9 cellular contexts compared by ENCODE assay signal in genomic region chr7:101363196-101363733, GRCh38. TPM values are rescaled to one million over a fixed set of nuclear protein-coding genes. Genes with fewer than 3 reads are reported as not detected.
DNase-seq lines count a peak whose midpoint lies in the region; ATAC-seq and TF ChIP-seq lines count a peak whose summit lies in the region.
"Had no signal": no experiment of that assay in that cellular context is flagged by ENCODE, and none has a peak within 500 bp of the region (broad histone marks: within the 10 kb centered on the region; RNA-seq: fewer than 3 reads in every experiment).

No MANE protein-coding gene starts in this region.

- intact Hi-C loops in A673 (cut with micrococcal nuclease; ENCODE audit: unreplicated experiment) = no loop called here
- intact Hi-C loops in PC-3 (cut with micrococcal nuclease) = no loop called here
- intact Hi-C loops in activated T-helper 2 cell treated with anti-CD3 and anti-CD28 coated beads, Interferon-gamma antibody, Interleukin-2, Interleukin-4, amounts not matched to agents 10 μg/mL and 5 μg/mL and 100 μg/mL, durations not matched to agents 14 hours and 24 hours and 36 hours (cut with micrococcal nuclease) = loop anchor here (5.0 kb wide), 1 partner anchor 79 kb away; no protein-coding TSS in a partner anchor

- DNase-seq in A673 (ENCODE audit: low spot score) = no peak
- DNase-seq in PC-3 = no peak
- DNase-seq in foreskin fibroblast = no peak
- DNase-seq in neural progenitor cell (ENCODE audit: low spot score) = no peak
- DNase-seq in HK-2 (ENCODE audit: unreplicated experiment) = no peak
- no peak for DNase-seq in AML-193 (lab: John Stamatoyannopoulos, UW)
- no peak for DNase-seq in activated T-helper 2 cell treated with anti-CD3 and anti-CD28 coated beads, Interferon-gamma antibody, Interleukin-2, Interleukin-4, amounts not matched to agents 10 μg/mL and 5 μg/mL and 100 μg/mL, durations not matched to agents 14 hours and 24 hours and 36 hours (ENCODE audit: low spot score)
- no peak for DNase-seq in cortex of kidney (lab: John Stamatoyannopoulos, UW)
- DNase-seq: NCI-H2029 had no signal

- H3K27me3 Mint-ChIP-seq in neural progenitor cell (ENCODE audit: insufficient read depth, low read depth) = peaks cover 5% of the 10 kb centered on the region
- H3K27me3 Mint-ChIP-seq in activated T-helper 2 cell treated with anti-CD3 and anti-CD28 coated beads, Interferon-gamma antibody, Interleukin-2, Interleukin-4, amounts not matched to agents 10 μg/mL and 5 μg/mL and 100 μg/mL, durations not matched to agents 14 hours and 24 hours and 36 hours (ENCODE audit: low read depth) = peaks cover 26% of the 10 kb centered on the region

- peaks cover 15% of the 10 kb centered on the region for H3K36me3 Mint-ChIP-seq in neural progenitor cell
- H3K36me3 Mint-ChIP-seq in activated T-helper 2 cell treated with anti-CD3 and anti-CD28 coated beads, Interferon-gamma antibody, Interleukin-2, Interleukin-4, amounts not matched to agents 10 μg/mL and 5 μg/mL and 100 μg/mL, durations not matched to agents 14 hours and 24 hours and 36 hours (ENCODE audit: low read depth) = no peaks in the 10 kb centered on the region

- H3K9ac ChIP-seq in PC-3 (ENCODE audit: low read length) (no peak overlapping the region), neural progenitor cell (peak overlapping the region; percentile 56)

- H3K4me3 Mint-ChIP-seq in neural progenitor cell = peak overlapping the region; percentile 90
- H3K4me3 Mint-ChIP-seq in activated T-helper 2 cell treated with anti-CD3 and anti-CD28 coated beads, Interferon-gamma antibody, Interleukin-2, Interleukin-4, amounts not matched to agents 10 μg/mL and 5 μg/mL and 100 μg/mL, durations not matched to agents 14 hours and 24 hours and 36 hours (ENCODE audit: low read depth) = no peak overlapping the region

- CTCF ChIA-PET in A673 (lab: Charles Lee) = interaction anchor here (0.6 to 2.1 kb wide), 5 partner anchors 48 to 906 kb away, joined by 3 to 12 read pairs (median 9); no protein-coding TSS in a partner anchor
- CTCF ChIA-PET in PC-3 (lab: Charles Lee) = interaction anchor here (0.5 kb wide), 2 partner anchors 23 to 79 kb away, joined by 3 to 4 read pairs; no protein-coding TSS in a partner anchor

- H2AFZ ChIP-seq in PC-3 (ENCODE audit: low read length) = peak overlapping the region; percentile 97
- H2AFZ ChIP-seq in neural progenitor cell (replicated peaks) = peak overlapping the region; percentile 95

- H3K4me1 ChIP-seq in A673 (ENCODE audit: insufficient read depth, low read length, poor library complexity, severe bottlenecking) (no peaks in the 10 kb centered on the region), PC-3 (ENCODE audit: insufficient read depth, low read length) (no peaks in the 10 kb centered on the region), neural progenitor cell (no peaks in the 10 kb centered on the region)

- H3K9me3 ChIP-seq in A673 (ENCODE audit: low read depth, low read length, poor library complexity, severe bottlenecking) (no peaks in the 10 kb centered on the region), PC-3 (ENCODE audit: low read length) (no peaks in the 10 kb centered on the region), neural progenitor cell (ENCODE audit: low read depth) (no peaks in the 10 kb centered on the region)

- H3K4me1 Mint-ChIP-seq in neural progenitor cell = peaks cover 20% of the 10 kb centered on the region
- peaks cover 17% of the 10 kb centered on the region for H3K4me1 Mint-ChIP-seq in activated T-helper 2 cell treated with anti-CD3 and anti-CD28 coated beads, Interferon-gamma antibody, Interleukin-2, Interleukin-4, amounts not matched to agents 10 μg/mL and 5 μg/mL and 100 μg/mL, durations not matched to agents 14 hours and 24 hours and 36 hours (ENCODE audit: low read depth)

- BruUV-seq in A673 (replicated peaks; lab: Mats Ljungman, UMichigan) (no TSS peak), PC-3 (replicated peaks; lab: Mats Ljungman, UMichigan) (no TSS peak)

- TF ChIP-seq CTCF in A673 (conservative IDR thresholded peaks at IDR 0.05; ENCODE audit: low read depth, low read length) (no peak), PC-3 (conservative IDR thresholded peaks at IDR 0.05; ENCODE audit: low read depth, low read length) (no peak), foreskin fibroblast (IDR thresholded peaks at IDR 0.05; ENCODE audit: low read depth, low read length) (no peak), neural progenitor cell (IDR thresholded peaks at IDR 0.05) (no peak)

- H3K9me2 ChIP-seq in PC-3 (replicated peaks; ENCODE audit: low read length) = no peaks in the 10 kb centered on the region

- no peak overlapping the region for H3K27ac ChIP-seq in A673 (ENCODE audit: low read depth, low read length, poor library complexity, severe bottlenecking)
- no peak overlapping the region for H3K27ac ChIP-seq in PC-3 (ENCODE audit: low read length)
- H3K27ac ChIP-seq in neural progenitor cell = no peak overlapping the region

- no peak overlapping the region for H3K27ac Mint-ChIP-seq in neural progenitor cell
- no peak overlapping the region for H3K27ac Mint-ChIP-seq in activated T-helper 2 cell treated with anti-CD3 and anti-CD28 coated beads, Interferon-gamma antibody, Interleukin-2, Interleukin-4, amounts not matched to agents 10 μg/mL and 5 μg/mL and 100 μg/mL, durations not matched to agents 14 hours and 24 hours and 36 hours

- H3K27me3 ChIP-seq in A673 (replicated peaks; ENCODE audit: insufficient read depth, low read depth, low read length, poor library complexity) (peaks cover 14% of the 10 kb centered on the region), PC-3 (ENCODE audit: low read length) (no peaks in the 10 kb centered on the region), neural progenitor cell (peaks cover 11% of the 10 kb centered on the region)

- H3F3A ChIP-seq in PC-3 (ENCODE audit: low read length, unreplicated experiment) (no peaks in the 10 kb centered on the region), neural progenitor cell (ENCODE audit: low read depth) (peaks cover 7% of the 10 kb centered on the region)

- no peaks in the 10 kb centered on the region for H3K79me2 ChIP-seq in PC-3 (ENCODE audit: low read length)
- H3K79me2 ChIP-seq in neural progenitor cell (ENCODE audit: low read depth) = peaks cover 51% of the 10 kb centered on the region

- no peak for ATAC-seq in PC-3

- POLR2A ChIA-PET in A673 (lab: Charles Lee; ENCODE audit: low non-redundant PET) = interaction anchor here (0.5 kb wide), 1 partner anchor 23 kb away, joined by 3 read pairs; no protein-coding TSS in a partner anchor
- POLR2A ChIA-PET in PC-3 (lab: Charles Lee; ENCODE audit: unreplicated experiment) = no interaction called here

- no peaks in the 10 kb centered on the region for H3K36me3 ChIP-seq in A673 (ENCODE audit: insufficient read depth, low read length, poor library complexity, severe bottlenecking)
- H3K36me3 ChIP-seq in PC-3 (ENCODE audit: low read depth, low read length) = no peaks in the 10 kb centered on the region
- no peaks in the 10 kb centered on the region for H3K36me3 ChIP-seq in neural progenitor cell

- no peaks in the 10 kb centered on the region for H4K20me1 ChIP-seq in PC-3 (ENCODE audit: low read length)
- peaks cover 5% of the 10 kb centered on the region for H4K20me1 ChIP-seq in neural progenitor cell (ENCODE audit: low read depth)

- no peaks in the 10 kb centered on the region for H3K9me3 Mint-ChIP-seq in neural progenitor cell
- no peaks in the 10 kb centered on the region for H3K9me3 Mint-ChIP-seq in activated T-helper 2 cell treated with anti-CD3 and anti-CD28 coated beads, Interferon-gamma antibody, Interleukin-2, Interleukin-4, amounts not matched to agents 10 μg/mL and 5 μg/mL and 100 μg/mL, durations not matched to agents 14 hours and 24 hours and 36 hours

- H3K4me2 ChIP-seq in PC-3 (ENCODE audit: low read length) = peak overlapping the region; percentile 97
- H3K4me2 ChIP-seq in neural progenitor cell = peak overlapping the region; percentile 93

- peak overlapping the region; percentile 61 for H3K4me3 ChIP-seq in A673 (ENCODE audit: low read depth, low read length, poor library complexity, severe bottlenecking)
- H3K4me3 ChIP-seq in PC-3 (ENCODE audit: low read length) = peak overlapping the region; percentile 69
- H3K4me3 ChIP-seq in foreskin fibroblast (ENCODE audit: low read depth in 1 of 2, low read length in 2 of 2) = peak overlapping the region; percentile 38 to 63
- H3K4me3 ChIP-seq in neural progenitor cell = peak overlapping the region; percentile 89

RNA-seq across cellular contexts. Expression of gene COL26A1, which starts 0.6 kb away (rescaled TPM):
- total RNA-seq in A673 (2021) (0.35 and 0.43 TPM in 2 replicates), PC-3 (2014; rRNA removed) (not detected in 2 replicates), neural progenitor cell (ENCODE audit: low replicate concordance) (26.7 and 80.0 TPM in 2 replicates)
- total RNA-seq in activated T-helper 2 cell treated with anti-CD3 and anti-CD28 coated beads, Interferon-gamma antibody, Interleukin-2, Interleukin-4, amounts not matched to agents 10 μg/mL and 5 μg/mL and 100 μg/mL, durations not matched to agents 14 hours and 24 hours and 36 hours = 0.11 and 0.16 TPM in 2 replicates

RNA-seq across cellular contexts. Expression of gene IFT22, which starts 41.7 kb away (rescaled TPM):
- total RNA-seq in A673 (2021) = 41.9 and 47.6 TPM in 2 replicates
- 27.1 and 32.8 TPM in 2 replicates for total RNA-seq in PC-3 (2014; rRNA removed)
- 25.5 and 30.1 TPM in 2 replicates for total RNA-seq in neural progenitor cell (ENCODE audit: low replicate concordance)
- 4.5 and 5.3 TPM in 2 replicates for total RNA-seq in activated T-helper 2 cell treated with anti-CD3 and anti-CD28 coated beads, Interferon-gamma antibody, Interleukin-2, Interleukin-4, amounts not matched to agents 10 μg/mL and 5 μg/mL and 100 μg/mL, durations not matched to agents 14 hours and 24 hours and 36 hours

Comparison
In these comparisons a context has a peak if more than half of its experiments do, and no peak if none do; other contexts are left out.
1. RNA of gene COL26A1, which starts 0.6 kb away (total RNA-seq): 26.7 to 80.0 TPM in neural progenitor cell; 0.35 to 0.43 TPM in A673, 0.11 to 0.16 TPM in activated T-helper 2 cell treated with anti-CD3 and anti-CD28 coated beads, Interferon-gamma antibody, Interleukin-2, Interleukin-4, amounts not matched to agents 10 μg/mL and 5 μg/mL and 100 μg/mL, durations not matched to agents 14 hours and 24 hours and 36 hours and not detected in PC-3; every median in the first group is over 10 times any median in the second.
2. Peak in every context shown above with its lines, with median percentiles within 50 percentile points of each other: H3K4me3 ChIP-seq.